ENCODE assay signal across 22 cellular contexts in the genomic region with DNA sequence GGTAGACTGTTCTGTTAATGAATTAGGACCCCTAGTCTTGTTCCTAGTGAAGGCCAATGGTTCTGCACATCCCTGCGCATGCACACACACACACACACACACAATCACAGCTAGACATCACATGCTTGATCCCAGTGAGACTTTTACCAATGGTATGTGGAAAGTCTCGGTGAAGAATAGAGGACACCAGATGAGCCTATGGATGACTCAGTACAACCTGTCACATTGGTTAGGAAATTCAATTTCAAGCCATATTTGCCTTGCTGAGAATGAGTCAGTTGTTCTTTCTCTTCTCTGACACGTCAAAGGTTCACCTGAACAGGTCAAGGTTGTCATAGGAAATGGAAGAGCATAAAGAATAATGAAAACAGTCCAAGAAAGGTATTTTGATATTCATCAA.
DNase-seq lines count a peak whose midpoint lies in the region; ATAC-seq and TF ChIP-seq lines count a peak whose summit lies in the region.
"Had no signal": no experiment of that assay in that cellular context is flagged by ENCODE, and none has a peak within 500 bp of the region (broad histone marks: within the 10 kb centered on the region; RNA-seq: fewer than 3 reads in every experiment).

No MANE protein-coding gene starts in this region.

- H3K36me3 ChIP-seq in RWPE2 (ENCODE audit: low read depth) (peaks cover 7% of the 10 kb centered on the region; the same call in 1 of the 2 replicates), psoas muscle (ENCODE audit: insufficient read depth in 1 of 2, low read depth in 1 of 2) (no peaks in the 10 kb centered on the region)
- H3K36me3 ChIP-seq: MG63 had no signal

- WGBS in psoas muscle, 3 donors = 83 to 85% (median 83%) methylated on average over 3 of the region's 3 CpGs

- peak overlapping the region; percentile 98 for H3K27ac ChIP-seq in RWPE2 (ENCODE audit: poor library complexity, severe bottlenecking)
- peak overlapping the region; percentile 53 for H3K27ac ChIP-seq in psoas muscle
- H3K27ac ChIP-seq: HL-60 had no signal

- intact Hi-C loops in psoas muscle (cut with DNase I) = no loop called here

- peaks cover 8% of the 10 kb centered on the region for H3K9me3 ChIP-seq in RWPE2 (ENCODE audit: severe bottlenecking)
- no peaks in the 10 kb centered on the region for H3K9me3 ChIP-seq in psoas muscle
- H3K9me3 ChIP-seq: MG63, SK-N-SH had no signal

- no peaks in the 10 kb centered on the region for H3K27me3 ChIP-seq in RWPE2 (ENCODE audit: insufficient read depth, poor library complexity, severe bottlenecking)
- H3K27me3 ChIP-seq in psoas muscle (ENCODE audit: insufficient read depth in 3 of 3, low read length in 2 of 3) = no peaks in the 10 kb centered on the region
- H3K27me3 ChIP-seq: MG63 had no signal

- H3K4me3 ChIP-seq in RWPE2 (ENCODE audit: severe bottlenecking) (no peak overlapping the region), epithelial cell of esophagus (ENCODE audit: low read length) (no peak overlapping the region), psoas muscle (no peak overlapping the region)
- H3K4me3 ChIP-seq: MG63 had no signal

- peak; percentile 19 for DNase-seq in HCEC 1CT
- DNase-seq in RWPE2 (ENCODE audit: low spot score) = no peak
- DNase-seq in epithelial cell of esophagus (ENCODE audit: low read depth) = peak; percentile 92
- DNase-seq in psoas muscle = no peak
- no peak for DNase-seq in HuH-7.5 (ENCODE audit: low spot score)
- DNase-seq in NOMO-1 treated with DMSO at 0.1 percent for 48 hours (lab: John Stamatoyannopoulos, UW; ENCODE audit: unreplicated experiment) = no peak
- no peak for DNase-seq in NCI-H345 treated with DMSO at 0.1 percent for 48 hours (lab: John Stamatoyannopoulos, UW; ENCODE audit: unreplicated experiment)
- DNase-seq: DMS153, KBM-7, MG63, NCI-H1105 treated with DMSO at 0.1 percent for 48 hours, NCI-H146, NCI-H1930, NCI-H2107, NCI-H446 treated with DMSO at 0.1 percent for 48 hours, NCI-H526, NCI-H82, RPMI8226, SIG-M5, SK-N-SH had no signal

- ATAC-seq in RWPE2 (ENCODE audit: low read depth) (peak; percentile 45; the same call in 2 of the 3 replicates), psoas muscle (peak; percentile 29 to 74 (median 50))
- ATAC-seq: HepG2 had no signal

- H3K4me1 ChIP-seq in RWPE2 (ENCODE audit: insufficient read depth, poor library complexity, severe bottlenecking) (peaks cover 54% of the 10 kb centered on the region), psoas muscle (peaks cover 16% of the 10 kb centered on the region)

- TF ChIP-seq CTCF in RWPE2 (IDR thresholded peaks at IDR 0.05; ENCODE audit: poor library complexity, severe bottlenecking) (no peak), epithelial cell of esophagus (IDR thresholded peaks at IDR 0.05; ENCODE audit: insufficient read depth, low read depth, low read length, missing control alignments) (no peak), psoas muscle (IDR thresholded peaks at IDR 0.05) (no peak)

Comparison
In these comparisons a context has a peak if more than half of its experiments do, and no peak if none do; other contexts are left out.
1. DNase-seq: peak in HCEC 1CT (single experiment) and epithelial cell of esophagus (single experiment); none in RWPE2 (single experiment), psoas muscle (0 of 2), HuH-7.5 (single experiment), NOMO-1 treated with DMSO at 0.1 percent for 48 hours (single experiment) and NCI-H345 treated with DMSO at 0.1 percent for 48 hours (single experiment).